30 cellular contexts compared by ENCODE assay signal in genomic region chr6:161876231-161876630, GRCh38.
"Had no signal": no experiment of that assay in that cellular context is flagged by ENCODE, and none has a peak within 500 bp of the region (broad histone marks: within the 10 kb centered on the region; RNA-seq: fewer than 3 reads in every experiment).

No MANE protein-coding gene starts in this region.

- H3K4me1 ChIP-seq: adrenal gland, ascending aorta, body of pancreas, breast epithelium had no signal

- H3K9me3 ChIP-seq: adrenal gland, ascending aorta had no signal

- H3K36me3 ChIP-seq: adrenal gland, ascending aorta, brain microvascular endothelial cell, breast epithelium, cardiac muscle cell had no signal

- DNase-seq: activated effector memory CD4-positive, alpha-beta T cell treated with anti-CD3 and anti-CD28 coated beads, Interleukin-2, amount 50 U/mL, for 16 hours; activated effector memory CD4-positive, alpha-beta T cell treated with Interleukin-2 at 50 U/mL for 16 hours; activated gamma-delta T cell; activated gamma-delta T cell treated with Interleukin-2 at 50 U/mL for 16 hours; activated naive CD4-positive, alpha-beta T cell; activated naive CD4-positive, alpha-beta T cell treated with anti-CD3 and anti-CD28 coated beads for 36 hours; activated naive CD4-positive, alpha-beta T cell treated with anti-CD3 and anti-CD28 coated beads, Interleukin-2, amount 10 ng/mL, durations not matched to agents 7 days and 5 days; activated naive CD4-positive, alpha-beta T cell treated with anti-CD3 and anti-CD28 coated beads, Interleukin-2, amount 50 U/mL, for 16 hours; activated naive CD4-positive, alpha-beta T cell treated with Interleukin-2 at 50 U/mL for 16 hours; activated naive CD8-positive, alpha-beta T cell treated with anti-CD3 and anti-CD28 coated beads for 36 hours; activated naive CD8-positive, alpha-beta T cell treated with anti-CD3 and anti-CD28 coated beads, Interleukin-2, amount 10 ng/mL, durations not matched to agents 7 days and 5 days; activated naive CD8-positive, alpha-beta T cell treated with anti-CD3 and anti-CD28 coated beads, Interleukin-2, amount 50 U/mL, for 24 hours; activated T-cell treated with anti-CD3 and anti-CD28 coated beads, Interleukin-2, amount 50 U/mL, for 1 hour; activated T-cell treated with anti-CD3 and anti-CD28 coated beads, Interleukin-2, amount 50 U/mL, for 24 hours; activated T-cell treated with anti-CD3 and anti-CD28 coated beads, Interleukin-2, amount 50 U/mL, for 4 hours; activated T-cell treated with anti-CD3 and anti-CD28 coated beads, Interleukin-2, amount 50 U/mL, for 48 hours; activated T-cell treated with anti-CD3 and anti-CD28 coated beads, Interleukin-2, amount 50 U/mL, for 72 hours; adrenal gland; amniotic stem cell; amygdala; anterior cingulate cortex; aorta; body of pancreas; brain microvascular endothelial cell; caudate nucleus; central memory CD4-positive, alpha-beta T cell; cerebellar nuclear complex had no signal

- H3K27me3 ChIP-seq: adrenal gland, ascending aorta, body of pancreas, brain microvascular endothelial cell, breast epithelium, cardiac muscle cell had no signal

- H3K4me3 ChIP-seq: adrenal gland, ascending aorta, body of pancreas, breast epithelium, cardiac muscle cell had no signal

- H3K27ac ChIP-seq: adrenal gland, ascending aorta, body of pancreas, brain microvascular endothelial cell, breast epithelium, cardiac muscle cell had no signal
